In the genomic region with DNA sequence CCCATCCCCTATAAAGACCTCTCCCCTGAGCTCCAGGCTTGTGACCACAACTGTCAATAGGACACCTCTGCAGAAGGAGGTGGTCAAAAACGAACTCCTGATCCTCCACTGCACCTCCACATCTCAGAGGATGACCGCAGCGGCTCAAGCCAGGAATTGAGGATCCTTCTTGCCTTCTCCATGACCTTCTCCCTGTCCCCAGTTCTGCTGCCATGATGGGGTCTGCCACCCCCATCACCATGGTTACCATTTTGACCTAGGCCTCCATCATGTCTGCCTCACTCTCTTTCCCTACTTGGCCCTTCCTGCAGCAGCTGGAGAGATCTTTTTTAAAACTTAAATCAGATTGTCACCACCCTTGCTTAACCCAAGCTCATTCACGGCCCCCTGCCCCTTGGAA, we compare ENCODE assay signal across 31 cellular contexts.
"Had no signal": no experiment of that assay in that cellular context is flagged by ENCODE, and none has a peak within 500 bp of the region (broad histone marks: within the 10 kb centered on the region; RNA-seq: fewer than 3 reads in every experiment).

No MANE protein-coding gene starts in this region.

- H3K36me3 Mint-ChIP-seq: activated naive CD4-positive, alpha-beta T cell treated with anti-CD3 and anti-CD28 coated beads, Interleukin-2, amount 50 U/mL, for 24 hours; activated naive CD8-positive, alpha-beta T cell treated with anti-CD3 and anti-CD28 coated beads for 36 hours had no signal

- H3K9me3 ChIP-seq: adrenal gland, ascending aorta, breast epithelium, colonic mucosa had no signal

- ATAC-seq: activated CD4-positive, CD25-positive, alpha-beta regulatory T cell treated with anti-CD3 and anti-CD28 coated beads, Interleukin-2, amount 50 U/mL, for 24 hours; activated CD8-positive, alpha-beta T cell treated with anti-CD3 and anti-CD28 coated beads for 36 hours; activated naive CD8-positive, alpha-beta T cell treated with anti-CD3 and anti-CD28 coated beads, Interleukin-2, amount 50 U/mL, for 24 hours; activated T-cell treated with anti-CD3 and anti-CD28 coated beads, Interleukin-2, amount 50 U/mL, for 4 hours; activated T-helper 17 cell treated with anti-CD3 and anti-CD28 coated beads, Interleukin-2, amount 50 U/mL, for 72 hours; esophagus mucosa; T-helper 17 cell had no signal

- H3K4me3 Mint-ChIP-seq: activated B cell treated with CpG ODN at 0.5 μM for 24 hours; activated CD8-positive, alpha-beta T cell treated with anti-CD3 and anti-CD28 coated beads for 36 hours; activated naive CD4-positive, alpha-beta T cell treated with anti-CD3 and anti-CD28 coated beads for 36 hours; activated naive CD4-positive, alpha-beta T cell treated with anti-CD3 and anti-CD28 coated beads, Interleukin-2, amount 50 U/mL, for 24 hours; activated naive CD8-positive, alpha-beta T cell treated with anti-CD3 and anti-CD28 coated beads for 36 hours; activated naive CD8-positive, alpha-beta T cell treated with anti-CD3 and anti-CD28 coated beads, Interleukin-2, amount 50 U/mL, for 24 hours; activated T-cell treated with anti-CD3 and anti-CD28 coated beads, Interleukin-2, amount 50 U/mL, for 4 hours; activated T-helper 17 cell treated with anti-CD3 and anti-CD28 coated beads, Interleukin-2, amount 50 U/mL, for 72 hours; brain; endodermal cell; T-helper 2 cell treated with Interferon-gamma antibody and Interleukin-4, amounts not matched to agents 5 μg/mL and 100 μg/mL, for 36 hours had no signal

- H3K27ac ChIP-seq: adrenal gland, ascending aorta, breast epithelium, cardiac muscle cell, colonic mucosa, WERI-Rb-1 had no signal

- H3K4me1 Mint-ChIP-seq: activated B cell treated with CpG ODN at 0.5 μM for 24 hours; activated naive CD4-positive, alpha-beta T cell treated with anti-CD3 and anti-CD28 coated beads, Interleukin-2, amount 50 U/mL, for 24 hours; activated naive CD8-positive, alpha-beta T cell treated with anti-CD3 and anti-CD28 coated beads for 36 hours; activated naive CD8-positive, alpha-beta T cell treated with anti-CD3 and anti-CD28 coated beads, Interleukin-2, amount 50 U/mL, for 24 hours; activated T-helper 17 cell treated with anti-CD3 and anti-CD28 coated beads, Interleukin-2, amount 50 U/mL, for 72 hours had no signal

- H3K36me3 ChIP-seq: adrenal gland, ascending aorta, breast epithelium, cardiac muscle cell, colonic mucosa, WERI-Rb-1 had no signal

- H3K4me1 ChIP-seq: adrenal gland, ascending aorta, breast epithelium, colonic mucosa had no signal

- H3K27me3 ChIP-seq: ascending aorta, cardiac muscle cell, colonic mucosa had no signal

- H3K4me3 ChIP-seq: adrenal gland, ascending aorta, breast epithelium, cardiac muscle cell, colonic mucosa had no signal

- DNase-seq: activated B cell treated with CpG ODN at 0.5 μM for 24 hours; activated CD4-positive, alpha-beta T cell treated with anti-CD3 and anti-CD28 coated beads for 48 hours; activated CD4-positive, alpha-beta T cell treated with anti-CD3 and anti-CD28 coated beads, Interleukin-2, amount 50 U/mL, for 1 hour; activated CD4-positive, alpha-beta T cell treated with anti-CD3 and anti-CD28 coated beads, Interleukin-2, amount 50 U/mL, for 48 hours; activated CD8-positive, alpha-beta memory T cell treated with anti-CD3 and anti-CD28 coated beads for 24 hours; activated CD8-positive, alpha-beta T cell treated with anti-CD3 and anti-CD28 coated beads for 36 hours; activated effector memory CD4-positive, alpha-beta T cell treated with Interleukin-2 at 50 U/mL for 16 hours; activated naive CD4-positive, alpha-beta T cell treated with anti-CD3 and anti-CD28 coated beads for 36 hours; activated naive CD8-positive, alpha-beta T cell treated with anti-CD3 and anti-CD28 coated beads for 36 hours; activated naive CD8-positive, alpha-beta T cell treated with anti-CD3 and anti-CD28 coated beads, Interleukin-2, amount 50 U/mL, for 24 hours; activated T-cell treated with anti-CD3 and anti-CD28 coated beads, Interleukin-2, amount 50 U/mL, for 4 hours; adrenal gland; central memory CD4-positive, alpha-beta T cell; cerebellar nuclear complex; colonic mucosa; effector memory CD4-positive, alpha-beta T cell; endodermal cell; foreskin fibroblast; T-helper 1 cell; T-helper 17 cell; T1000; WERI-Rb-1 had no signal

- H3K9me3 Mint-ChIP-seq: activated B cell treated with CpG ODN at 0.5 μM for 24 hours; activated CD8-positive, alpha-beta T cell treated with anti-CD3 and anti-CD28 coated beads for 36 hours; activated naive CD4-positive, alpha-beta T cell treated with anti-CD3 and anti-CD28 coated beads for 36 hours; activated naive CD4-positive, alpha-beta T cell treated with anti-CD3 and anti-CD28 coated beads, Interleukin-2, amount 50 U/mL, for 24 hours; activated naive CD8-positive, alpha-beta T cell treated with anti-CD3 and anti-CD28 coated beads for 36 hours; activated naive CD8-positive, alpha-beta T cell treated with anti-CD3 and anti-CD28 coated beads, Interleukin-2, amount 50 U/mL, for 24 hours; activated T-cell treated with anti-CD3 and anti-CD28 coated beads, Interleukin-2, amount 50 U/mL, for 4 hours; activated T-helper 17 cell treated with anti-CD3 and anti-CD28 coated beads, Interleukin-2, amount 50 U/mL, for 72 hours; brain; endodermal cell; T-helper 2 cell treated with Interferon-gamma antibody and Interleukin-4, amounts not matched to agents 5 μg/mL and 100 μg/mL, for 36 hours had no signal

- H3K27ac Mint-ChIP-seq: activated B cell treated with CpG ODN at 0.5 μM for 24 hours; activated CD8-positive, alpha-beta T cell treated with anti-CD3 and anti-CD28 coated beads for 36 hours; activated naive CD4-positive, alpha-beta T cell treated with anti-CD3 and anti-CD28 coated beads for 36 hours; activated naive CD4-positive, alpha-beta T cell treated with anti-CD3 and anti-CD28 coated beads, Interleukin-2, amount 50 U/mL, for 24 hours; activated naive CD8-positive, alpha-beta T cell treated with anti-CD3 and anti-CD28 coated beads for 36 hours; activated naive CD8-positive, alpha-beta T cell treated with anti-CD3 and anti-CD28 coated beads, Interleukin-2, amount 50 U/mL, for 24 hours; activated T-helper 17 cell treated with anti-CD3 and anti-CD28 coated beads, Interleukin-2, amount 50 U/mL, for 72 hours; endodermal cell; T-helper 17 cell; T-helper 2 cell treated with Interferon-gamma antibody and Interleukin-4, amounts not matched to agents 5 μg/mL and 100 μg/mL, for 36 hours had no signal
